ENCODE assay signal across 1 cellular context in genomic region chr16:23303685-23304084, GRCh38.
TF ChIP-seq lines count a peak whose summit lies in the region.

No MANE protein-coding gene starts in this region.

TF ChIP-seq in HEK293, 187 proteins besides CTCF, POLR2A, EP300 and RAD21 (continued from another document):
- TF ChIP-seq ZBTB44 (tag by site-specific recombination; IDR thresholded peaks at IDR 0.05) = peak; percentile 70
- TF ChIP-seq ZNF2 (tag by site-specific recombination; IDR thresholded peaks at IDR 0.05) = no peak
- no peak for TF ChIP-seq ZFP69B (tag by site-specific recombination; IDR thresholded peaks at IDR 0.05)
- no peak for TF ChIP-seq ZNF707 (tag by site-specific recombination; IDR thresholded peaks at IDR 0.05)
- TF ChIP-seq, protein P1, sequence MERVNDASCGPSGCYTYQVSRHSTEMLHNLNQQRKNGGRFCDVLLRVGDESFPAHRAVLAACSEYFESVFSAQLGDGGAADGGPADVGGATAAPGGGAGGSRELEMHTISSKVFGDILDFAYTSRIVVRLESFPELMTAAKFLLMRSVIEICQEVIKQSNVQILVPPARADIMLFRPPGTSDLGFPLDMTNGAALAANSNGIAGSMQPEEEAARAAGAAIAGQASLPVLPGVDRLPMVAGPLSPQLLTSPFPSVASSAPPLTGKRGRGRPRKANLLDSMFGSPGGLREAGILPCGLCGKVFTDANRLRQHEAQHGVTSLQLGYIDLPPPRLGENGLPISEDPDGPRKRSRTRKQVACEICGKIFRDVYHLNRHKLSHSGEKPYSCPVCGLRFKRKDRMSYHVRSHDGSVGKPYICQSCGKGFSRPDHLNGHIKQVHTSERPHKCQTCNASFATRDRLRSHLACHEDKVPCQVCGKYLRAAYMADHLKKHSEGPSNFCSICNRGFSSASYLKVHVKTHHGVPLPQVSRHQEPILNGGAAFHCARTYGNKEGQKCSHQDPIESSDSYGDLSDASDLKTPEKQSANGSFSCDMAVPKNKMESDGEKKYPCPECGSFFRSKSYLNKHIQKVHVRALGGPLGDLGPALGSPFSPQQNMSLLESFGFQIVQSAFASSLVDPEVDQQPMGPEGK (tag by site-specific recombination; IDR thresholded peaks at IDR 0.05) = no peak
- no peak for TF ChIP-seq ZBTB48 (tag by site-specific recombination; IDR thresholded peaks at IDR 0.05)
- TF ChIP-seq ZNF138 (tag by site-specific recombination; IDR thresholded peaks at IDR 0.05; ENCODE audit: borderline replicate concordance) = no peak
